Comparison of ENCODE assay signal across 25 cellular contexts in genomic region chr2:62783679-62784078, GRCh38.
"Had no signal": no experiment of that assay in that cellular context is flagged by ENCODE, and none has a peak within 500 bp of the region (broad histone marks: within the 10 kb centered on the region; RNA-seq: fewer than 3 reads in every experiment).

No MANE protein-coding gene starts in this region.

- H3K4me3 ChIP-seq: ascending aorta, body of pancreas, MG63 had no signal

- H3K27ac ChIP-seq: ascending aorta, body of pancreas had no signal

- H3K4me1 ChIP-seq: ascending aorta had no signal

- DNase-seq: activated CD4-positive, alpha-beta T cell treated with anti-CD3 and anti-CD28 coated beads, Interleukin-2, amount 10 ng/mL, durations not matched to agents 24 days and 14 days; activated CD4-positive, alpha-beta T cell treated with anti-CD3 and anti-CD28 coated beads, Interleukin-2, amount 50 U/mL, for 4 hours; activated CD8-positive, alpha-beta T cell treated with anti-CD3 and anti-CD28 coated beads for 36 hours; activated effector memory CD4-positive, alpha-beta T cell treated with anti-CD3 and anti-CD28 coated beads, Interleukin-2, amount 50 U/mL, for 16 hours; activated naive CD4-positive, alpha-beta T cell treated with Interleukin-2 at 50 U/mL for 16 hours; activated naive CD8-positive, alpha-beta T cell treated with anti-CD3 and anti-CD28 coated beads, Interleukin-2, amount 10 ng/mL, durations not matched to agents 7 days and 5 days; activated T-cell treated with anti-CD3 and anti-CD28 coated beads, Interleukin-2, amount 50 U/mL, for 1 hour; activated T-cell treated with anti-CD3 and anti-CD28 coated beads, Interleukin-2, amount 50 U/mL, for 72 hours; amygdala; body of pancreas; caudate nucleus; cerebellar nuclear complex; MG63; MV-4-11; NCI-H1092; NCI-H1436 treated with DMSO at 0.1 percent for 48 hours; NCI-H1694 treated with DMSO at 0.1 percent for 48 hours; NCI-H2029; NCI-H345; NCI-H524 treated with DMSO at 0.1 percent for 48 hours; NK-92 treated with Interleukin-12 subunit alpha and Interleukin-12 subunit beta, amount 100 ng/mL, for 24 hours; PC-3; Right ventricle myocardium superior; T1000 had no signal

- H3K36me3 ChIP-seq: ascending aorta, MG63 had no signal

- H3K9me3 ChIP-seq: ascending aorta, body of pancreas had no signal

- H3K27me3 ChIP-seq: ascending aorta, body of pancreas, MG63 had no signal
